21 cellular contexts compared by ENCODE assay signal in the genomic region with DNA sequence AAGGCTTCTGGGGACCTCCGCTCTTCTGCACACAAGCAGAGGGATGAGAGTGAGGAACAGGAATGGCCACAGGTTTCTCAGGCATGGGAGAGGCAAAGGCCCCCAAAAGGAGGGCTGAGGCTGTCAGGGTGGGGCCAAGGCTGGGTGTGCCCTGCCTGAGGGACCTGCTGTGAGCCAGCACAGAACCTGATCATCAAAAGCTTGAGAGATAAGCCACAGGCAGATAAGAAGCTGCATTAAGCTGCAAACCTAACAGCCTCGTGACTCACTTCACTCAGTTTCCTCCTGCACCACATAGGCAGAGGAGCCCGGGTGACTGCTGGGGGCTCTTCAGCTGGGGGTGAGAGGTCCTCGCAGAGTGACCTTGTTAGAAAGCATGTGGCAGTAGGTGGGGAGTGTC.
"Had no signal": no experiment of that assay in that cellular context is flagged by ENCODE, and none has a peak within 500 bp of the region (broad histone marks: within the 10 kb centered on the region; RNA-seq: fewer than 3 reads in every experiment).

No MANE protein-coding gene starts in this region.

- FAIRE-seq: keratinocyte had no signal

- ATAC-seq: activated CD8-positive, alpha-beta T cell treated with anti-CD3 and anti-CD28 coated beads for 36 hours; activated T-helper 17 cell treated with anti-CD3 and anti-CD28 coated beads, Interleukin-2, amount 50 U/mL, for 72 hours; effector memory CD8-positive, alpha-beta T cell; left lobe of liver; stimulated activated effector memory CD8-positive, alpha-beta T cell treated with anti-CD3 and anti-CD28 coated beads, Interleukin-12 subunit alpha, Interleukin-12 subunit beta, amount 100 ng/mL, for 72 hours had no signal

- H3K27me3 ChIP-seq: cardiac muscle cell, right atrium auricular region, vagina had no signal

- H3K9me3 ChIP-seq: prostate gland, right atrium auricular region, vagina had no signal

- H3K4me2 ChIP-seq: smooth muscle cell had no signal

- H3K4me1 Mint-ChIP-seq: activated naive CD8-positive, alpha-beta T cell treated with anti-CD3 and anti-CD28 coated beads for 36 hours; activated T-helper 17 cell treated with anti-CD3 and anti-CD28 coated beads, Interleukin-2, amount 50 U/mL, for 72 hours; stimulated activated effector memory CD8-positive, alpha-beta T cell treated with anti-CD3 and anti-CD28 coated beads, Interleukin-12 subunit alpha, Interleukin-12 subunit beta, amount 100 ng/mL, for 72 hours had no signal

- H3K27ac Mint-ChIP-seq: activated CD8-positive, alpha-beta T cell treated with anti-CD3 and anti-CD28 coated beads for 36 hours; activated naive CD8-positive, alpha-beta T cell treated with anti-CD3 and anti-CD28 coated beads for 36 hours; activated T-helper 17 cell treated with anti-CD3 and anti-CD28 coated beads, Interleukin-2, amount 50 U/mL, for 72 hours; effector memory CD8-positive, alpha-beta T cell; stimulated activated effector memory CD8-positive, alpha-beta T cell treated with anti-CD3 and anti-CD28 coated beads, Interleukin-12 subunit alpha, Interleukin-12 subunit beta, amount 100 ng/mL, for 72 hours had no signal

- H3K27ac ChIP-seq: cardiac muscle cell, prostate gland, right atrium auricular region, vagina had no signal

- H3K4me3 ChIP-seq: cardiac muscle cell, prostate gland, right atrium auricular region, smooth muscle cell, vagina had no signal

- DNase-seq: activated CD4-positive, alpha-beta T cell treated with anti-CD3 and anti-CD28 coated beads for 48 hours; activated CD4-positive, CD25-positive, alpha-beta regulatory T cell; activated CD8-positive, alpha-beta T cell treated with anti-CD3 and anti-CD28 coated beads for 36 hours; activated naive CD4-positive, alpha-beta T cell; activated naive CD8-positive, alpha-beta T cell treated with anti-CD3 and anti-CD28 coated beads for 36 hours; activated T-cell treated with anti-CD3 and anti-CD28 coated beads, Interleukin-2, amount 50 U/mL, for 1 hour; amygdala; effector memory CD8-positive, alpha-beta T cell; foreskin fibroblast; hippocampal formation; stimulated activated CD4-positive, alpha-beta T cell treated with anti-CD3 and anti-CD28 coated beads, Interleukin-4, amount 100 ng/mL, for 24 hours; T-helper 9 cell had no signal

- H3K36me3 Mint-ChIP-seq: activated naive CD8-positive, alpha-beta T cell treated with anti-CD3 and anti-CD28 coated beads for 36 hours; stimulated activated effector memory CD8-positive, alpha-beta T cell treated with anti-CD3 and anti-CD28 coated beads, Interleukin-12 subunit alpha, Interleukin-12 subunit beta, amount 100 ng/mL, for 72 hours had no signal

- H3K4me1 ChIP-seq: prostate gland, right atrium auricular region had no signal

- H3K4me3 Mint-ChIP-seq: activated CD8-positive, alpha-beta T cell treated with anti-CD3 and anti-CD28 coated beads for 36 hours; activated naive CD8-positive, alpha-beta T cell treated with anti-CD3 and anti-CD28 coated beads for 36 hours; activated T-helper 17 cell treated with anti-CD3 and anti-CD28 coated beads, Interleukin-2, amount 50 U/mL, for 72 hours; effector memory CD8-positive, alpha-beta T cell; stimulated activated effector memory CD8-positive, alpha-beta T cell treated with anti-CD3 and anti-CD28 coated beads, Interleukin-12 subunit alpha, Interleukin-12 subunit beta, amount 100 ng/mL, for 72 hours had no signal

- H3K36me3 ChIP-seq: cardiac muscle cell, prostate gland, right atrium auricular region, vagina had no signal

- H3K27me3 Mint-ChIP-seq: activated CD8-positive, alpha-beta T cell treated with anti-CD3 and anti-CD28 coated beads for 36 hours; activated naive CD8-positive, alpha-beta T cell treated with anti-CD3 and anti-CD28 coated beads for 36 hours; activated T-helper 17 cell treated with anti-CD3 and anti-CD28 coated beads, Interleukin-2, amount 50 U/mL, for 72 hours had no signal

- H3K9me3 Mint-ChIP-seq: activated CD8-positive, alpha-beta T cell treated with anti-CD3 and anti-CD28 coated beads for 36 hours; activated naive CD8-positive, alpha-beta T cell treated with anti-CD3 and anti-CD28 coated beads for 36 hours; activated T-helper 17 cell treated with anti-CD3 and anti-CD28 coated beads, Interleukin-2, amount 50 U/mL, for 72 hours; effector memory CD8-positive, alpha-beta T cell; stimulated activated effector memory CD8-positive, alpha-beta T cell treated with anti-CD3 and anti-CD28 coated beads, Interleukin-12 subunit alpha, Interleukin-12 subunit beta, amount 100 ng/mL, for 72 hours had no signal
